ENCODE assay signal across 32 cellular contexts in genomic region chr14:98904677-98905076, GRCh38.
"Had no signal": no experiment of that assay in that cellular context is flagged by ENCODE, and none has a peak within 500 bp of the region (broad histone marks: within the 10 kb centered on the region; RNA-seq: fewer than 3 reads in every experiment).

No MANE protein-coding gene starts in this region.

- H3K4me3 ChIP-seq: ascending aorta, MG63, SJSA1 had no signal

- H3K4me1 ChIP-seq: ascending aorta had no signal

- H3K27me3 Mint-ChIP-seq: activated CD4-positive, alpha-beta T cell treated with anti-CD3 and anti-CD28 coated beads for 36 hours; activated CD4-positive, alpha-beta T cell treated with anti-CD3 and anti-CD28 coated beads, Interleukin-2, amount 10 ng/mL, durations not matched to agents 7 days and 5 days; activated naive CD8-positive, alpha-beta T cell had no signal

- DNase-seq: activated CD4-positive, alpha-beta T cell treated with anti-CD3 and anti-CD28 coated beads for 36 hours; activated CD4-positive, alpha-beta T cell treated with anti-CD3 and anti-CD28 coated beads, Interleukin-2, amount 10 ng/mL, durations not matched to agents 7 days and 5 days; activated CD4-positive, alpha-beta T cell treated with anti-CD3 and anti-CD28 coated beads, Interleukin-2, amount 50 U/mL, for 48 hours; activated CD8-positive, alpha-beta memory T cell treated with anti-CD3 and anti-CD28 coated beads, Interleukin-2, amount 50 U/mL, for 4 hours; activated CD8-positive, alpha-beta T cell treated with anti-CD3 and anti-CD28 coated beads, Interleukin-2, amount 10 ng/mL, durations not matched to agents 7 days and 5 days; activated effector memory CD4-positive, alpha-beta T cell treated with Interleukin-2 at 50 U/mL for 16 hours; activated naive CD4-positive, alpha-beta T cell treated with anti-CD3 and anti-CD28 coated beads, Interleukin-2, amount 10 ng/mL, durations not matched to agents 7 days and 5 days; activated T-cell treated with anti-CD3 and anti-CD28 coated beads for 4 hours; activated T-cell treated with anti-CD3 and anti-CD28 coated beads, Interleukin-2, amount 50 U/mL, for 4 hours; amniotic stem cell; caudate nucleus; cerebellar nuclear complex; Karpas-422; KBM-7; NCI-H1048; NCI-H1105 treated with DMSO at 0.1 percent for 48 hours; NCI-H1436 treated with DMSO at 0.1 percent for 48 hours; NCI-H1694 treated with DMSO at 0.1 percent for 48 hours; NCI-H2029; NCI-H345; NCI-H524 treated with DMSO at 0.1 percent for 48 hours; SHP77 treated with DMSO at 0.1 percent for 48 hours; SK-N-SH had no signal

- H3K9ac ChIP-seq: SK-N-SH had no signal

- H3K9me3 ChIP-seq: ascending aorta, MG63, SJSA1, SK-N-SH had no signal

- ATAC-seq: activated CD4-positive, alpha-beta T cell treated with anti-CD3 and anti-CD28 coated beads for 36 hours; activated CD8-positive, alpha-beta T cell treated with anti-CD3 and anti-CD28 coated beads, Interleukin-2, amount 10 ng/mL, durations not matched to agents 7 days and 5 days; activated T-cell treated with anti-CD3 and anti-CD28 coated beads, Interleukin-2, amount 50 U/mL, for 4 hours; Panc1 had no signal

- H3K27ac ChIP-seq: ascending aorta, SJSA1 had no signal

- H3K27ac Mint-ChIP-seq: activated CD4-positive, alpha-beta T cell treated with anti-CD3 and anti-CD28 coated beads for 36 hours; activated CD4-positive, alpha-beta T cell treated with anti-CD3 and anti-CD28 coated beads, Interleukin-2, amount 10 ng/mL, durations not matched to agents 7 days and 5 days; activated CD8-positive, alpha-beta T cell treated with anti-CD3 and anti-CD28 coated beads, Interleukin-2, amount 10 ng/mL, durations not matched to agents 7 days and 5 days; activated naive CD4-positive, alpha-beta T cell treated with anti-CD3 and anti-CD28 coated beads, Interleukin-2, amount 10 ng/mL, durations not matched to agents 7 days and 5 days; activated naive CD8-positive, alpha-beta T cell; activated T-helper 1 cell treated with anti-CD3 and anti-CD28 coated beads, Interleukin-12 subunit alpha, Interleukin-12 subunit beta, Interleukin-2, Interleukin-4 antibody, amounts not matched to agents 30 ng/mL and 10 ng/mL and 1 ng/mL, durations not matched to agents 14 hours and 24 hours and 36 hours; T-helper 1 cell treated with Interleukin-12 subunit alpha and Interleukin-12 subunit beta and Interleukin-4 antibody, amounts not matched to agents 30 μg/mL and 1 μg/mL, for 36 hours; T-helper 2 cell treated with Interferon-gamma antibody and Interleukin-4, amounts not matched to agents 5 μg/mL and 100 μg/mL, for 36 hours had no signal

- H3K4me2 ChIP-seq: SK-N-SH had no signal

- H3K36me3 Mint-ChIP-seq: activated naive CD4-positive, alpha-beta T cell treated with anti-CD3 and anti-CD28 coated beads, Interleukin-2, amount 10 ng/mL, durations not matched to agents 7 days and 5 days; activated naive CD8-positive, alpha-beta T cell had no signal

- H3K4me1 Mint-ChIP-seq: activated CD4-positive, alpha-beta T cell treated with anti-CD3 and anti-CD28 coated beads, Interleukin-2, amount 10 ng/mL, durations not matched to agents 7 days and 5 days; activated naive CD4-positive, alpha-beta T cell treated with anti-CD3 and anti-CD28 coated beads, Interleukin-2, amount 10 ng/mL, durations not matched to agents 7 days and 5 days had no signal

- H3K9me3 Mint-ChIP-seq: activated CD4-positive, alpha-beta T cell treated with anti-CD3 and anti-CD28 coated beads, Interleukin-2, amount 10 ng/mL, durations not matched to agents 7 days and 5 days; activated naive CD4-positive, alpha-beta T cell treated with anti-CD3 and anti-CD28 coated beads, Interleukin-2, amount 10 ng/mL, durations not matched to agents 7 days and 5 days; activated T-cell treated with anti-CD3 and anti-CD28 coated beads, Interleukin-2, amount 50 U/mL, for 4 hours; activated T-helper 1 cell treated with anti-CD3 and anti-CD28 coated beads, Interleukin-12 subunit alpha, Interleukin-12 subunit beta, Interleukin-2, Interleukin-4 antibody, amounts not matched to agents 30 ng/mL and 10 ng/mL and 1 ng/mL, durations not matched to agents 14 hours and 24 hours and 36 hours; T-helper 1 cell treated with Interleukin-12 subunit alpha and Interleukin-12 subunit beta and Interleukin-4 antibody, amounts not matched to agents 30 μg/mL and 1 μg/mL, for 36 hours; T-helper 2 cell treated with Interferon-gamma antibody and Interleukin-4, amounts not matched to agents 5 μg/mL and 100 μg/mL, for 36 hours had no signal

- FAIRE-seq: TTC549 had no signal

- H3K36me3 ChIP-seq: ascending aorta, MG63, SJSA1 had no signal

- H3K4me3 Mint-ChIP-seq: activated CD4-positive, alpha-beta T cell treated with anti-CD3 and anti-CD28 coated beads for 36 hours; activated CD4-positive, alpha-beta T cell treated with anti-CD3 and anti-CD28 coated beads, Interleukin-2, amount 10 ng/mL, durations not matched to agents 7 days and 5 days; activated CD8-positive, alpha-beta T cell treated with anti-CD3 and anti-CD28 coated beads, Interleukin-2, amount 10 ng/mL, durations not matched to agents 7 days and 5 days; activated naive CD4-positive, alpha-beta T cell treated with anti-CD3 and anti-CD28 coated beads, Interleukin-2, amount 10 ng/mL, durations not matched to agents 7 days and 5 days; activated naive CD8-positive, alpha-beta T cell; activated T-cell treated with anti-CD3 and anti-CD28 coated beads, Interleukin-2, amount 50 U/mL, for 4 hours; activated T-helper 1 cell treated with anti-CD3 and anti-CD28 coated beads, Interleukin-12 subunit alpha, Interleukin-12 subunit beta, Interleukin-2, Interleukin-4 antibody, amounts not matched to agents 30 ng/mL and 10 ng/mL and 1 ng/mL, durations not matched to agents 14 hours and 24 hours and 36 hours; T-helper 1 cell treated with Interleukin-12 subunit alpha and Interleukin-12 subunit beta and Interleukin-4 antibody, amounts not matched to agents 30 μg/mL and 1 μg/mL, for 36 hours; T-helper 2 cell treated with Interferon-gamma antibody and Interleukin-4, amounts not matched to agents 5 μg/mL and 100 μg/mL, for 36 hours had no signal

- H3K27me3 ChIP-seq: ascending aorta, MG63, SJSA1 had no signal
